10 cellular contexts compared by ENCODE assay signal in the genomic region with DNA sequence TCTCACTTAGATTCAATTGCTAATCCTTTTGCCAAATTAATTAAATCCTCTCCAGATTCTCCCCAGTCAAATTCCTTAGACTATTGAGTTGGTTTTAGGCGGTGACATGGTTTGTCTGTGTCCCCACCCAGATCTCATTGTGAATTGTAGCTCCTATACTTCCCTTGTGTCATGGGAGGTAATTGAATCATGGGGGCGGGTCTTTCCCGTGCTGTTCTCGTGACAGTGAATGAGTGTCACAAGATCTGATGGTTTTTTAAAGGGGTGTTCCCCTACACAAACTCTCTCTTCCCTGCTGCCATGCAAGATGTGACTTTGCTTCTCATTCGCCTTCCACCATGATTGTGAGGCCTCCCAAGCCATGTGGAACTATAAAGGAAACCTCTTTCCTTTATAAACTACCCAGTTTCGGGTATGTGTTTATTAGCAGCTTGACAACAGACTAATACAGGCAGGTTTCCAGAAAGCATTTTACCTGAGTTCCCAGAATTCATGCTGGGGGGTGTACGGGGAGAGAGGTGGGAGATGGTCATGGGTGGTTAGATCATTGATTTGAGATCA. TPM values are rescaled to one million over a fixed set of nuclear protein-coding genes. Genes with fewer than 3 reads are reported as not detected.
A peak's percentile ranks its signal among the peaks of the same experiment; 100 is the strongest.
DNase-seq lines count a peak whose midpoint lies in the region; ATAC-seq and TF ChIP-seq lines count a peak whose summit lies in the region.
"Had no signal": no experiment of that assay in that cellular context is flagged by ENCODE, and none has a peak within 500 bp of the region (broad histone marks: within the 10 kb centered on the region; RNA-seq: fewer than 3 reads in every experiment).

No MANE protein-coding gene starts in this region.

- no peak for ATAC-seq in GM18861 (IDR thresholded peaks at IDR 0.05; ENCODE audit: unreplicated experiment)

- DNase-seq in BE2C = peak; percentile 58
- DNase-seq in HT1080 (ENCODE audit: low read depth) = peak; percentile 55
- DNase-seq in lung microvascular endothelial cell (ENCODE audit: low read depth in 2 of 2) = peak; percentile 69 to 84
- DNase-seq in D341Med (ENCODE audit: low spot score) = no peak
- no peak for DNase-seq in coronary artery (ENCODE audit: low spot score)
- no peak for DNase-seq in activated CD4-positive, alpha-beta T cell treated with anti-CD3 and anti-CD28 coated beads for 1 hour
- DNase-seq: activated gamma-delta T cell, naive B cell had no signal

- peak overlapping the region; percentile 42 for H3K27ac ChIP-seq in cingulate gyrus (ENCODE audit: low read depth, low read length)
- no peak overlapping the region for H3K27ac ChIP-seq in coronary artery

- H3K4me3 ChIP-seq in BE2C (ENCODE audit: low read depth, low read length) (no peak overlapping the region), coronary artery (no peak overlapping the region)

- TF ChIP-seq CTCF in BE2C (IDR thresholded peaks at IDR 0.05; ENCODE audit: low read depth, low read length) (no peak), coronary artery (IDR thresholded peaks at IDR 0.05) (no peak)

- no peaks in the 10 kb centered on the region for H3K36me3 ChIP-seq in BE2C

- H3K4me1 ChIP-seq in BE2C = peaks cover 13% of the 10 kb centered on the region

- no peaks in the 10 kb centered on the region for H3K9me3 ChIP-seq in BE2C

- no peaks in the 10 kb centered on the region for H3K27me3 ChIP-seq in BE2C

RNA-seq across cellular contexts. Expression of a gene that starts 44.7 kb away (rescaled TPM):
- 353 TPM for polyA plus RNA-seq in BE2C (2012; ENCODE audit: insufficient read depth, insufficient read length, low read depth)
- total RNA-seq in HT1080 (2014; rRNA removed; shearing (Covaris generic)) = 162 and 205 TPM in 2 replicates
- 550 and 559 TPM in 2 replicates for polyA plus RNA-seq in HT1080 (2015; cell fraction: cytosol; rRNA removed)
- 799 and 863 TPM in 2 replicates for polyA plus RNA-seq in HT1080 (2015; cell fraction: nucleus; rRNA removed)
- 63.0 and 75.0 TPM in 2 replicates for total RNA-seq in lung microvascular endothelial cell

RNA-seq across cellular contexts. Expression of a gene that starts 45.4 kb away (rescaled TPM):
- 46.1 TPM for polyA plus RNA-seq in BE2C (2012; ENCODE audit: insufficient read depth, insufficient read length, low read depth)
- 76.5 and 85.7 TPM in 2 replicates for total RNA-seq in HT1080 (2014; rRNA removed; shearing (Covaris generic))
- polyA plus RNA-seq in HT1080 (2015; cell fraction: cytosol; rRNA removed) = 73.9 and 80.1 TPM in 2 replicates
- polyA plus RNA-seq in HT1080 (2015; cell fraction: nucleus; rRNA removed) = 19.2 and 23.8 TPM in 2 replicates
- 22.2 and 26.2 TPM in 2 replicates for total RNA-seq in lung microvascular endothelial cell

Comparison
In these comparisons a context has a peak if more than half of its experiments do, and no peak if none do; other contexts are left out.
1. DNase-seq: peak in BE2C (single experiment), HT1080 (single experiment) and lung microvascular endothelial cell (2 of 2); none in D341Med (single experiment), coronary artery (single experiment) and activated CD4-positive, alpha-beta T cell treated with anti-CD3 and anti-CD28 coated beads for 1 hour (single experiment).